In the genomic region with DNA sequence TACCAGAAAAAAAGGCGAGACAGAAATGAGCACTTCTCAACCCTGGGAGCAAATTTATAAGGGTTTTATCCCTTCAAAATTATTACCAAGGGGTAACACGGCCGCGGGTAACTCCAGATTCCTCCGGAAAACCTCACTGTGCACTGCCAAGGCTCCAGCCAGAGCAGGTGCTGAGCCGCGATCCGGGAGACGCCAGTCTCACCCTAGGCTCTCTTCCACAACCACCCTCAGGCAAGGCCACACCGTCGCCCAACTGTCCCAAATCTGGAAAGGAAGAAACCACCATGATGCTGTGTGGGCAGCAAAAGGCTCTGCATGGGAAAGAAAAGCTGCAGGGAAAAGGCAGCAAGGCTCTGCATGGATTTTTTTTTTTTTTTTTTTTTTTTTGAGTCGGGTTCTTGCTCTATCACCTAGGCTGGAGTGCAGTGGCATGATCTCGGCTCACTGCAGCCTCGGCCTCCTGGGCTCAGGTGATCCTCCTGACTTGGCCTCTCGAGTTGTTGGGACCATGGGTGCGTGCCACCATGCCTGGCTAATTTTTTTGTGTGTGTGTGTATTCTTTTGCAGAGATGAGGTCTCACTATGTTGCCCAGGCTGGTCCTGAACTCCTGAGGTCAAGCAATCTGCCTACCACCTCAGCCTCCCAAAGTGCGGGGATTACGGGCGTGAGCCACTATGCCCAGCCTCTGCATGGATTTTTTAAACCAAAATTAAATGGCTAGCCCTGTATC, we compare ENCODE assay signal across 28 cellular contexts. TPM values are rescaled to one million over a fixed set of nuclear protein-coding genes. Genes with fewer than 3 reads are reported as not detected.
DNase-seq lines count a peak whose midpoint lies in the region; ATAC-seq and TF ChIP-seq lines count a peak whose summit lies in the region.
"Had no signal": no experiment of that assay in that cellular context is flagged by ENCODE, and none has a peak within 500 bp of the region (broad histone marks: within the 10 kb centered on the region; RNA-seq: fewer than 3 reads in every experiment).

No MANE protein-coding gene starts in this region.

- TF ChIP-seq POLR2A in prostate gland (IDR thresholded peaks at IDR 0.05) = no peak

- peaks cover 34% of the 10 kb centered on the region for H3K4me1 ChIP-seq in A673 (ENCODE audit: insufficient read depth, low read length, poor library complexity, severe bottlenecking)
- H3K4me1 ChIP-seq in prostate gland (replicated peaks) = peaks cover 10% of the 10 kb centered on the region
- H3K4me1 ChIP-seq: Peyer's patch, uterus had no signal

- POLR2A ChIA-PET in A673 (lab: Charles Lee; ENCODE audit: low non-redundant PET) = interaction anchor here (0.6 kb wide), 1 partner anchor 18 kb away, joined by 3 read pairs; no protein-coding TSS in a partner anchor

- intact Hi-C loops in A673 (cut with micrococcal nuclease; ENCODE audit: unreplicated experiment) = no loop called here
- intact Hi-C loops in prostate gland (cut with DNase I) = no loop called here

- H3K27me3 ChIP-seq in A673 (replicated peaks; ENCODE audit: insufficient read depth, low read depth, low read length, poor library complexity) (no peaks in the 10 kb centered on the region), prostate gland (replicated peaks; ENCODE audit: insufficient read depth) (no peaks in the 10 kb centered on the region)
- H3K27me3 ChIP-seq: hepatocyte, Peyer's patch, uterus had no signal

- ATAC-seq in GM18502 (IDR thresholded peaks at IDR 0.05; ENCODE audit: poor library complexity, unreplicated experiment) (no peak), HG02884 (IDR thresholded peaks at IDR 0.05; ENCODE audit: unreplicated experiment) (no peak)
- ATAC-seq: CD8-positive, alpha-beta T cell; GM12878; HCT116; natural killer cell treated with Interleukin-12 subunit alpha and Interleukin-12 subunit beta and Interleukin-15 and Interleukin-18, amount 100 ng/mL, for 72 hours; T-cell had no signal

- peaks cover 14% of the 10 kb centered on the region for H3K9me3 ChIP-seq in A673 (ENCODE audit: low read depth, low read length, poor library complexity, severe bottlenecking)
- H3K9me3 ChIP-seq in prostate gland = no peaks in the 10 kb centered on the region
- H3K9me3 ChIP-seq: uterus had no signal

- no peak overlapping the region for H3K4me3 ChIP-seq in A673 (ENCODE audit: low read depth, low read length, poor library complexity, severe bottlenecking)
- H3K4me3 ChIP-seq in prostate gland = no peak overlapping the region
- H3K4me3 ChIP-seq: GM12878, hepatocyte, lung, Peyer's patch, uterus had no signal

- TF ChIP-seq CTCF in A673 (conservative IDR thresholded peaks at IDR 0.05; ENCODE audit: low read depth, low read length) = no peak
- TF ChIP-seq CTCF in VCaP (conservative IDR thresholded peaks at IDR 0.05) = no peak
- TF ChIP-seq CTCF in prostate gland (IDR thresholded peaks at IDR 0.05) = no peak

- no TSS peak for BruUV-seq in A673 (replicated peaks; lab: Mats Ljungman, UMichigan)

- CTCF ChIA-PET in A673 (lab: Charles Lee) = interaction anchor here (1.8 kb wide), 1 partner anchor 18 kb away, joined by 4 read pairs; no protein-coding TSS in a partner anchor

- WGBS in prostate gland = 96% methylated on average over 19 of the region's 19 CpGs

- DNase-seq in NCI-H146 (lab: John Stamatoyannopoulos, UW) (peak; percentile 45), NCI-H146 treated with DMSO at 0.1 percent for 48 hours (lab: John Stamatoyannopoulos, UW; ENCODE audit: unreplicated experiment) (no peak), A673 (ENCODE audit: low spot score) (no peak), prostate gland (ENCODE audit: low spot score) (no peak), RPMI8226 (no peak)
- DNase-seq: activated CD4-positive, alpha-beta T cell treated with anti-CD3 and anti-CD28 coated beads, Interleukin-2, amount 10 ng/mL, durations not matched to agents 24 days and 14 days; activated CD8-positive, alpha-beta memory T cell treated with anti-CD3 and anti-CD28 coated beads for 24 hours; activated effector memory CD4-positive, alpha-beta T cell treated with anti-CD3 and anti-CD28 coated beads, Interleukin-2, amount 50 U/mL, for 16 hours; activated naive CD8-positive, alpha-beta T cell treated with anti-CD3 and anti-CD28 coated beads for 36 hours; activated T-cell treated with anti-CD3 and anti-CD28 coated beads, Interleukin-2, amount 50 U/mL, for 24 hours; anterior cingulate cortex; CD8-positive, alpha-beta T cell; DMS 273 treated with DMSO at 0.1 percent for 48 hours; Kasumi-1; NCI-H226; Peyer's patch; small intestine; stimulated activated naive CD4-positive, alpha-beta T cell treated with Interleukin-2 at 50 U/mL for 16 hours; T-cell; uterus had no signal

- peak overlapping the region; percentile 22 for H3K27ac ChIP-seq in A673 (ENCODE audit: low read depth, low read length, poor library complexity, severe bottlenecking)
- peak overlapping the region; percentile 88 for H3K27ac ChIP-seq in VCaP
- peak overlapping the region; percentile 30 for H3K27ac ChIP-seq in prostate gland
- H3K27ac ChIP-seq: hepatocyte, Peyer's patch, uterus had no signal

- H3K36me3 ChIP-seq in A673 (ENCODE audit: insufficient read depth, low read length, poor library complexity, severe bottlenecking) = peaks cover 26% of the 10 kb centered on the region
- H3K36me3 ChIP-seq in prostate gland = no peaks in the 10 kb centered on the region
- H3K36me3 ChIP-seq: uterus had no signal

RNA-seq across cellular contexts. Expression of a gene that starts 39.0 kb away (rescaled TPM):
- total RNA-seq in A673 (2021) (46.7 and 54.3 TPM in 2 replicates), prostate gland (10 to 100 TPM; 79.3 to 91.9 TPM)

RNA-seq across cellular contexts. Expression of a gene that starts 48.3 kb away (rescaled TPM):
- total RNA-seq in A673 (2021) (50.4 and 51.3 TPM in 2 replicates), prostate gland (10 to 100 TPM; 21.8 to 23.0 TPM)

RNA-seq across cellular contexts. Expression of a gene that starts 48.3 kb away (rescaled TPM):
- total RNA-seq in A673 (2021) (115 and 117 TPM in 2 replicates), prostate gland (10 to 100 TPM; 18.1 to 35.3 TPM)

Comparison
In these comparisons a context has a peak if more than half of its experiments do, and no peak if none do; other contexts are left out.
1. H3K27ac ChIP-seq: peak in every context shown above with its lines; median percentile 88 in VCaP; 30 in prostate gland; 22 in A673.